12 cellular contexts compared by ENCODE assay signal in the genomic region with DNA sequence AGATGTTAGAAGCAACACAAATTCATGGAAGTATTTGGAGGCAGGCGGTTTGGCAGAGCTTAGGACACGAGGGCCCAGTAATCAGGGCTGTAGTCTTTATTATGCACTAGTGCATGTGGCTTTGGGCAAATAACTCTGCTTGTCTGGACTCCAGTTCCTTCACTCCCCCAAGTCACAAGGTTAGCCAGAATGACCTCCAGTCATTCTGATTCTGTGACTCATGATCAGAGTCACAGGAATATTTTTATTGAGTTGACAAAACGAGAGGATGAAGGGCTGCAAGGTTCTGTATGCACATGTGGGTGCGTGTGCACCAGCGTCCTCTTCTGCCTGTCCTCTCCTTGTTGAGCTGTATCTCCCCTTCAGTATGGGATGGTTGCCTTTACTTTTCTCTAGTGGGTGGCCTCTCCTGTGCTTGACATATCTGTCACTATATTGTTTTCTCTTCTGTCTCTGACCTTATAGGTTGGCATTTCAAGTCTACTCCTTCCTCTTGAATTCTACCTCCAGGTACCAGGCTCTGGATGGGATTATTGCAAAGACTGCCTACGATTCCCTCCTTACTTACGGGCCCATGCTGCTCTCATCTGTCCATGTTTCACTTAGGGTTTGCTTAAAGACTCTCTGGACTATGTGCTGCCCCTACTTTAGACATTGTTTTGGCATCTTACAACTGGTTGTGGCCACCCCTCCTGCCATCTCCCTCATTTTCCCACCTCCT.
A peak's percentile ranks its signal among the peaks of the same experiment; 100 is the strongest.
DNase-seq lines count a peak whose midpoint lies in the region; ATAC-seq and TF ChIP-seq lines count a peak whose summit lies in the region.
"Had no signal": no experiment of that assay in that cellular context is flagged by ENCODE, and none has a peak within 500 bp of the region (broad histone marks: within the 10 kb centered on the region; RNA-seq: fewer than 3 reads in every experiment).

No MANE protein-coding gene starts in this region.

- no peaks in the 10 kb centered on the region for H3K9me3 Mint-ChIP-seq in activated CD8-positive, alpha-beta T cell treated with anti-CD3 and anti-CD28 coated beads, Interleukin-2, amount 10 ng/mL, durations not matched to agents 7 days and 5 days (ENCODE audit: insufficient read depth)
- H3K9me3 Mint-ChIP-seq: IgD-negative memory B cell, naive B cell had no signal

- no peaks in the 10 kb centered on the region for H3K4me1 Mint-ChIP-seq in activated CD8-positive, alpha-beta T cell treated with anti-CD3 and anti-CD28 coated beads, Interleukin-2, amount 10 ng/mL, durations not matched to agents 7 days and 5 days (ENCODE audit: low read depth)
- H3K4me1 Mint-ChIP-seq: activated CD8-positive, alpha-beta memory T cell treated with anti-CD3 and anti-CD28 coated beads, Interleukin-2, amount 10 ng/mL, durations not matched to agents 7 days and 5 days had no signal

- H3K9me3 ChIP-seq in heart right ventricle (no peaks in the 10 kb centered on the region), right cardiac atrium (ENCODE audit: control insufficient read depth, low read length) (no peaks in the 10 kb centered on the region)

- intact Hi-C loops in heart right ventricle (cut with DNase I) (no loop called here), right cardiac atrium (cut with DNase I) (no loop called here)

- no peak for TF ChIP-seq CTCF in heart right ventricle (IDR thresholded peaks at IDR 0.05)
- TF ChIP-seq CTCF in foreskin fibroblast (IDR thresholded peaks at IDR 0.05; ENCODE audit: low read depth, low read length) = no peak

- peaks cover 33% of the 10 kb centered on the region for H3K36me3 Mint-ChIP-seq in activated CD8-positive, alpha-beta T cell treated with anti-CD3 and anti-CD28 coated beads, Interleukin-2, amount 10 ng/mL, durations not matched to agents 7 days and 5 days (ENCODE audit: low read depth)

- peaks cover 0 to 11% (median 0%) of the 10 kb centered on the region in 9 donors for H3K4me1 ChIP-seq in heart right ventricle
- peaks cover 5% of the 10 kb centered on the region for H3K4me1 ChIP-seq in right cardiac atrium (ENCODE audit: control insufficient read depth, insufficient read depth, low read length)

- H3K27ac ChIP-seq in heart right ventricle (peak overlapping the region in 1 of 10 donors; percentile 57), right cardiac atrium (ENCODE audit: low read length) (no peak overlapping the region)

- peak overlapping the region; percentile 60 for H3K27ac Mint-ChIP-seq in activated CD8-positive, alpha-beta T cell treated with anti-CD3 and anti-CD28 coated beads, Interleukin-2, amount 10 ng/mL, durations not matched to agents 7 days and 5 days
- H3K27ac Mint-ChIP-seq: activated CD8-positive, alpha-beta memory T cell treated with anti-CD3 and anti-CD28 coated beads, Interleukin-2, amount 10 ng/mL, durations not matched to agents 7 days and 5 days had no signal

- no peak overlapping the region for H3K4me3 Mint-ChIP-seq in activated CD8-positive, alpha-beta T cell treated with anti-CD3 and anti-CD28 coated beads, Interleukin-2, amount 10 ng/mL, durations not matched to agents 7 days and 5 days
- H3K4me3 Mint-ChIP-seq: activated CD8-positive, alpha-beta memory T cell treated with anti-CD3 and anti-CD28 coated beads, Interleukin-2, amount 10 ng/mL, durations not matched to agents 7 days and 5 days; IgD-negative memory B cell; naive B cell had no signal

- H3K36me3 ChIP-seq in heart right ventricle = peaks cover 0 to 54% (median 3%) of the 10 kb centered on the region in 9 donors

- H3K27me3 Mint-ChIP-seq in activated CD8-positive, alpha-beta T cell treated with anti-CD3 and anti-CD28 coated beads, Interleukin-2, amount 10 ng/mL, durations not matched to agents 7 days and 5 days (ENCODE audit: low read depth) = no peaks in the 10 kb centered on the region
- H3K27me3 Mint-ChIP-seq: activated CD8-positive, alpha-beta memory T cell treated with anti-CD3 and anti-CD28 coated beads, Interleukin-2, amount 10 ng/mL, durations not matched to agents 7 days and 5 days; IgD-negative memory B cell; naive B cell had no signal

- CTCF ChIA-PET in activated CD8-positive, alpha-beta T cell treated with anti-CD3 and anti-CD28 coated beads, Interleukin-2, amount 10 ng/mL, durations not matched to agents 7 days and 5 days (lab: Charles Lee) = no interaction called here

- no peak overlapping the region for H3K4me3 ChIP-seq in heart right ventricle
- no peak overlapping the region for H3K4me3 ChIP-seq in right cardiac atrium (ENCODE audit: low read length)
- H3K4me3 ChIP-seq in foreskin fibroblast (ENCODE audit: low read depth in 1 of 2, low read length in 2 of 2) = no peak overlapping the region

- WGBS in heart right ventricle, 2 donors = 77 to 82% methylated on average over 7 of the region's 7 CpGs
- WGBS in right cardiac atrium = 89% methylated on average over 7 of the region's 7 CpGs

- POLR2A ChIA-PET in activated CD8-positive, alpha-beta T cell treated with anti-CD3 and anti-CD28 coated beads, Interleukin-2, amount 10 ng/mL, durations not matched to agents 7 days and 5 days (lab: Charles Lee) = no interaction called here

- H3K27me3 ChIP-seq in heart right ventricle (no peaks in the 10 kb centered on the region), right cardiac atrium (ENCODE audit: control insufficient read depth, insufficient read depth) (no peaks in the 10 kb centered on the region)

- peak in 7 of 8 donors; percentile 33 to 83 (median 64) for ATAC-seq in heart right ventricle
- no peak for ATAC-seq in right cardiac atrium
- ATAC-seq in activated CD8-positive, alpha-beta T cell treated with anti-CD3 and anti-CD28 coated beads, Interleukin-2, amount 10 ng/mL, durations not matched to agents 7 days and 5 days = no peak
- no peak for ATAC-seq in HG03097 (IDR thresholded peaks at IDR 0.05; ENCODE audit: low FRiP score, unreplicated experiment)
- no peak for ATAC-seq in HG02588 (IDR thresholded peaks at IDR 0.05; ENCODE audit: unreplicated experiment)
- ATAC-seq: activated CD8-positive, alpha-beta memory T cell treated with anti-CD3 and anti-CD28 coated beads, Interleukin-2, amount 10 ng/mL, durations not matched to agents 7 days and 5 days had no signal

- DNase-seq in heart right ventricle (no peak), right cardiac atrium (no peak), foreskin fibroblast (peak; percentile 69 to 76), stromal cell of bone marrow (ENCODE audit: low read depth) (peak; percentile 44), NCI-H2196 (lab: John Stamatoyannopoulos, UW; ENCODE audit: unreplicated experiment) (no peak)
- no peak for DNase-seq in activated CD8-positive, alpha-beta T cell treated with anti-CD3 and anti-CD28 coated beads, Interleukin-2, amount 10 ng/mL, durations not matched to agents 7 days and 5 days
- DNase-seq: activated CD8-positive, alpha-beta memory T cell treated with anti-CD3 and anti-CD28 coated beads, Interleukin-2, amount 10 ng/mL, durations not matched to agents 7 days and 5 days; naive B cell; NCI-H2029 had no signal

Comparison
In these comparisons a context has a peak if more than half of its experiments do, and no peak if none do; other contexts are left out.
1. ATAC-seq: peak in heart right ventricle (7 of 8); none in right cardiac atrium (0 of 2), activated CD8-positive, alpha-beta T cell treated with anti-CD3 and anti-CD28 coated beads, Interleukin-2, amount 10 ng/mL, durations not matched to agents 7 days and 5 days (single experiment), HG03097 (single experiment) and HG02588 (single experiment).
2. DNase-seq: peak in foreskin fibroblast (2 of 2) and stromal cell of bone marrow (single experiment); none in heart right ventricle (0 of 2), right cardiac atrium (0 of 3), activated CD8-positive, alpha-beta T cell treated with anti-CD3 and anti-CD28 coated beads, Interleukin-2, amount 10 ng/mL, durations not matched to agents 7 days and 5 days (single experiment) and NCI-H2196 (single experiment).